In genomic region chr11:64692764-64693331, GRCh38 we compare ENCODE assay signal across 2 cellular contexts.
TF ChIP-seq lines count a peak whose summit lies in the region.

No MANE protein-coding gene starts in this region.

TF ChIP-seq in GM23338, 12 proteins besides CTCF, POLR2A, EP300 and RAD21:
- TF ChIP-seq ZNF331 (CRISPR knock-in tag; IDR thresholded peaks at IDR 0.05; ENCODE audit: low read depth) (no peak), ZNF462 (CRISPR knock-in tag; IDR thresholded peaks at IDR 0.05) (no peak), EZH2phosphoT487 (IDR thresholded peaks at IDR 0.05; ENCODE audit: unreplicated experiment) (no peak), STAT1 (IDR thresholded peaks at IDR 0.05; ENCODE audit: unreplicated experiment) (no peak), POLR2AphosphoS5 (IDR thresholded peaks at IDR 0.05; ENCODE audit: low read depth) (no peak), ZNF114 (CRISPR knock-in tag; IDR thresholded peaks at IDR 0.05) (no peak), JUNB (IDR thresholded peaks at IDR 0.05; ENCODE audit: unreplicated experiment) (no peak), CREB1 (CRISPR knock-in tag; IDR thresholded peaks at IDR 0.05; ENCODE audit: low read depth) (no peak), EZH2 (IDR thresholded peaks at IDR 0.05; ENCODE audit: low read depth, unreplicated experiment) (no peak), NANOG (IDR thresholded peaks at IDR 0.05; ENCODE audit: borderline replicate concordance) (no peak)
- TF ChIP-seq, protein P1, sequence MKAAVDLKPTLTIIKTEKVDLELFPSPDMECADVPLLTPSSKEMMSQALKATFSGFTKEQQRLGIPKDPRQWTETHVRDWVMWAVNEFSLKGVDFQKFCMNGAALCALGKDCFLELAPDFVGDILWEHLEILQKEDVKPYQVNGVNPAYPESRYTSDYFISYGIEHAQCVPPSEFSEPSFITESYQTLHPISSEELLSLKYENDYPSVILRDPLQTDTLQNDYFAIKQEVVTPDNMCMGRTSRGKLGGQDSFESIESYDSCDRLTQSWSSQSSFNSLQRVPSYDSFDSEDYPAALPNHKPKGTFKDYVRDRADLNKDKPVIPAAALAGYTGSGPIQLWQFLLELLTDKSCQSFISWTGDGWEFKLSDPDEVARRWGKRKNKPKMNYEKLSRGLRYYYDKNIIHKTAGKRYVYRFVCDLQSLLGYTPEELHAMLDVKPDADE (IDR thresholded peaks at IDR 0.05), result no peak
- TF ChIP-seq, protein P2, sequence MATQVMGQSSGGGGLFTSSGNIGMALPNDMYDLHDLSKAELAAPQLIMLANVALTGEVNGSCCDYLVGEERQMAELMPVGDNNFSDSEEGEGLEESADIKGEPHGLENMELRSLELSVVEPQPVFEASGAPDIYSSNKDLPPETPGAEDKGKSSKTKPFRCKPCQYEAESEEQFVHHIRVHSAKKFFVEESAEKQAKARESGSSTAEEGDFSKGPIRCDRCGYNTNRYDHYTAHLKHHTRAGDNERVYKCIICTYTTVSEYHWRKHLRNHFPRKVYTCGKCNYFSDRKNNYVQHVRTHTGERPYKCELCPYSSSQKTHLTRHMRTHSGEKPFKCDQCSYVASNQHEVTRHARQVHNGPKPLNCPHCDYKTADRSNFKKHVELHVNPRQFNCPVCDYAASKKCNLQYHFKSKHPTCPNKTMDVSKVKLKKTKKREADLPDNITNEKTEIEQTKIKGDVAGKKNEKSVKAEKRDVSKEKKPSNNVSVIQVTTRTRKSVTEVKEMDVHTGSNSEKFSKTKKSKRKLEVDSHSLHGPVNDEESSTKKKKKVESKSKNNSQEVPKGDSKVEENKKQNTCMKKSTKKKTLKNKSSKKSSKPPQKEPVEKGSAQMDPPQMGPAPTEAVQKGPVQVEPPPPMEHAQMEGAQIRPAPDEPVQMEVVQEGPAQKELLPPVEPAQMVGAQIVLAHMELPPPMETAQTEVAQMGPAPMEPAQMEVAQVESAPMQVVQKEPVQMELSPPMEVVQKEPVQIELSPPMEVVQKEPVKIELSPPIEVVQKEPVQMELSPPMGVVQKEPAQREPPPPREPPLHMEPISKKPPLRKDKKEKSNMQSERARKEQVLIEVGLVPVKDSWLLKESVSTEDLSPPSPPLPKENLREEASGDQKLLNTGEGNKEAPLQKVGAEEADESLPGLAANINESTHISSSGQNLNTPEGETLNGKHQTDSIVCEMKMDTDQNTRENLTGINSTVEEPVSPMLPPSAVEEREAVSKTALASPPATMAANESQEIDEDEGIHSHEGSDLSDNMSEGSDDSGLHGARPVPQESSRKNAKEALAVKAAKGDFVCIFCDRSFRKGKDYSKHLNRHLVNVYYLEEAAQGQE (IDR thresholded peaks at IDR 0.05; ENCODE audit: unreplicated experiment), result no peak
TF ChIP-seq in GM23338: peak in this region for 0.

TF ChIP-seq in K562, 482 proteins besides CTCF, POLR2A, EP300 and RAD21:
- TF ChIP-seq, protein P3, sequence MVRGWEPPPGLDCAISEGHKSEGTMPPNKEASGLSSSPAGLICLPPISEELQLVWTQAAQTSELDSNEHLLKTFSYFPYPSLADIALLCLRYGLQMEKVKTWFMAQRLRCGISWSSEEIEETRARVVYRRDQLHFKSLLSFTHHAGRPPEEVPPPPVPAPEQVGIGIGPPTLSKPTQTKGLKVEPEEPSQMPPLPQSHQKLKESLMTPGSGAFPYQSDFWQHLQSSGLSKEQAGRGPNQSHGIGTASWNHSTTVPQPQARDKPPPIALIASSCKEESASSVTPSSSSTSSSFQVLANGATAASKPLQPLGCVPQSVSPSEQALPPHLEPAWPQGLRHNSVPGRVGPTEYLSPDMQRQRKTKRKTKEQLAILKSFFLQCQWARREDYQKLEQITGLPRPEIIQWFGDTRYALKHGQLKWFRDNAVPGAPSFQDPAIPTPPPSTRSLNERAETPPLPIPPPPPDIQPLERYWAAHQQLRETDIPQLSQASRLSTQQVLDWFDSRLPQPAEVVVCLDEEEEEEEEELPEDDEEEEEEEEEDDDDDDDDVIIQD (CRISPR knock-in tag; IDR thresholded peaks at IDR 0.05), result no peak
- TF ChIP-seq ZNF316 (IDR thresholded peaks at IDR 0.05) (peak; percentile 92), OTX1 (CRISPR knock-in tag; IDR thresholded peaks at IDR 0.05) (no peak), ZNF318 (IDR thresholded peaks at IDR 0.05; ENCODE audit: borderline replicate concordance in 1 of 2, low read depth in 1 of 2) (no peak), XRCC5 (IDR thresholded peaks at IDR 0.05; ENCODE audit: low read depth, low read length) (no peak), ETV5 (CRISPR knock-in tag; IDR thresholded peaks at IDR 0.05; ENCODE audit: low read depth) (no peak), ZC3H11A (IDR thresholded peaks at IDR 0.05; ENCODE audit: low read depth, low read length) (no peak), MAFG (tag; conservative IDR thresholded peaks at IDR 0.05) (peak; percentile 61), ZNF512 (tag; IDR thresholded peaks at IDR 0.05) (peak; percentile 87), ZNF75A (CRISPR knock-in tag; IDR thresholded peaks at IDR 0.05) (no peak), KLF6 (CRISPR knock-in tag; IDR thresholded peaks at IDR 0.05; ENCODE audit: borderline replicate concordance) (no peak), HOXB6 (CRISPR knock-in tag; IDR thresholded peaks at IDR 0.05; ENCODE audit: borderline replicate concordance) (no peak), SIRT6 (IDR thresholded peaks at IDR 0.05; ENCODE audit: low read depth, low read length) (no peak), TBL1XR1 (IDR thresholded peaks at IDR 0.05; ENCODE audit: low read length in 2 of 2) (no peak), MCM5 (IDR thresholded peaks at IDR 0.05; ENCODE audit: low read depth) (no peak), C11orf30 (IDR thresholded peaks at IDR 0.05; ENCODE audit: low read depth) (peak; percentile 86; the same call in 1 of the 2 replicates)
- TF ChIP-seq, protein P4, sequence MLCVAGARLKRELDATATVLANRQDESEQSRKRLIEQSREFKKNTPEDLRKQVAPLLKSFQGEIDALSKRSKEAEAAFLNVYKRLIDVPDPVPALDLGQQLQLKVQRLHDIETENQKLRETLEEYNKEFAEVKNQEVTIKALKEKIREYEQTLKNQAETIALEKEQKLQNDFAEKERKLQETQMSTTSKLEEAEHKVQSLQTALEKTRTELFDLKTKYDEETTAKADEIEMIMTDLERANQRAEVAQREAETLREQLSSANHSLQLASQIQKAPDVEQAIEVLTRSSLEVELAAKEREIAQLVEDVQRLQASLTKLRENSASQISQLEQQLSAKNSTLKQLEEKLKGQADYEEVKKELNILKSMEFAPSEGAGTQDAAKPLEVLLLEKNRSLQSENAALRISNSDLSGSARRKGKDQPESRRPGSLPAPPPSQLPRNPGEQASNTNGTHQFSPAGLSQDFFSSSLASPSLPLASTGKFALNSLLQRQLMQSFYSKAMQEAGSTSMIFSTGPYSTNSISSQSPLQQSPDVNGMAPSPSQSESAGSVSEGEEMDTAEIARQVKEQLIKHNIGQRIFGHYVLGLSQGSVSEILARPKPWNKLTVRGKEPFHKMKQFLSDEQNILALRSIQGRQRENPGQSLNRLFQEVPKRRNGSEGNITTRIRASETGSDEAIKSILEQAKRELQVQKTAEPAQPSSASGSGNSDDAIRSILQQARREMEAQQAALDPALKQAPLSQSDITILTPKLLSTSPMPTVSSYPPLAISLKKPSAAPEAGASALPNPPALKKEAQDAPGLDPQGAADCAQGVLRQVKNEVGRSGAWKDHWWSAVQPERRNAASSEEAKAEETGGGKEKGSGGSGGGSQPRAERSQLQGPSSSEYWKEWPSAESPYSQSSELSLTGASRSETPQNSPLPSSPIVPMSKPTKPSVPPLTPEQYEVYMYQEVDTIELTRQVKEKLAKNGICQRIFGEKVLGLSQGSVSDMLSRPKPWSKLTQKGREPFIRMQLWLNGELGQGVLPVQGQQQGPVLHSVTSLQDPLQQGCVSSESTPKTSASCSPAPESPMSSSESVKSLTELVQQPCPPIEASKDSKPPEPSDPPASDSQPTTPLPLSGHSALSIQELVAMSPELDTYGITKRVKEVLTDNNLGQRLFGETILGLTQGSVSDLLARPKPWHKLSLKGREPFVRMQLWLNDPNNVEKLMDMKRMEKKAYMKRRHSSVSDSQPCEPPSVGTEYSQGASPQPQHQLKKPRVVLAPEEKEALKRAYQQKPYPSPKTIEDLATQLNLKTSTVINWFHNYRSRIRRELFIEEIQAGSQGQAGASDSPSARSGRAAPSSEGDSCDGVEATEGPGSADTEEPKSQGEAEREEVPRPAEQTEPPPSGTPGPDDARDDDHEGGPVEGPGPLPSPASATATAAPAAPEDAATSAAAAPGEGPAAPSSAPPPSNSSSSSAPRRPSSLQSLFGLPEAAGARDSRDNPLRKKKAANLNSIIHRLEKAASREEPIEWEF (CRISPR knock-in tag; IDR thresholded peaks at IDR 0.05), result no peak
- TF ChIP-seq, protein P5, sequence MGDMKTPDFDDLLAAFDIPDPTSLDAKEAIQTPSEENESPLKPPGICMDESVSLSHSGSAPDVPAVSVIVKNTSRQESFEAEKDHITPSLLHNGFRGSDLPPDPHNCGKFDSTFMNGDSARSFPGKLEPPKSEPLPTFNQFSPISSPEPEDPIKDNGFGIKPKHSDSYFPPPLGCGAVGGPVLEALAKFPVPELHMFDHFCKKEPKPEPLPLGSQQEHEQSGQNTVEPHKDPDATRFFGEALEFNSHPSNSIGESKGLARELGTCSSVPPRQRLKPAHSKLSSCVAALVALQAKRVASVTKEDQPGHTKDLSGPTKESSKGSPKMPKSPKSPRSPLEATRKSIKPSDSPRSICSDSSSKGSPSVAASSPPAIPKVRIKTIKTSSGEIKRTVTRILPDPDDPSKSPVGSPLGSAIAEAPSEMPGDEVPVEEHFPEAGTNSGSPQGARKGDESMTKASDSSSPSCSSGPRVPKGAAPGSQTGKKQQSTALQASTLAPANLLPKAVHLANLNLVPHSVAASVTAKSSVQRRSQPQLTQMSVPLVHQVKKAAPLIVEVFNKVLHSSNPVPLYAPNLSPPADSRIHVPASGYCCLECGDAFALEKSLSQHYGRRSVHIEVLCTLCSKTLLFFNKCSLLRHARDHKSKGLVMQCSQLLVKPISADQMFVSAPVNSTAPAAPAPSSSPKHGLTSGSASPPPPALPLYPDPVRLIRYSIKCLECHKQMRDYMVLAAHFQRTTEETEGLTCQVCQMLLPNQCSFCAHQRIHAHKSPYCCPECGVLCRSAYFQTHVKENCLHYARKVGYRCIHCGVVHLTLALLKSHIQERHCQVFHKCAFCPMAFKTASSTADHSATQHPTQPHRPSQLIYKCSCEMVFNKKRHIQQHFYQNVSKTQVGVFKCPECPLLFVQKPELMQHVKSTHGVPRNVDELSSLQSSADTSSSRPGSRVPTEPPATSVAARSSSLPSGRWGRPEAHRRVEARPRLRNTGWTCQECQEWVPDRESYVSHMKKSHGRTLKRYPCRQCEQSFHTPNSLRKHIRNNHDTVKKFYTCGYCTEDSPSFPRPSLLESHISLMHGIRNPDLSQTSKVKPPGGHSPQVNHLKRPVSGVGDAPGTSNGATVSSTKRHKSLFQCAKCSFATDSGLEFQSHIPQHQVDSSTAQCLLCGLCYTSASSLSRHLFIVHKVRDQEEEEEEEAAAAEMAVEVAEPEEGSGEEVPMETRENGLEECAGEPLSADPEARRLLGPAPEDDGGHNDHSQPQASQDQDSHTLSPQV (IDR thresholded peaks at IDR 0.05), result no peak
